ENCODE assay signal across 12 cellular contexts in genomic region chr21:29175408-29176147, GRCh38. TPM values are rescaled to one million over a fixed set of nuclear protein-coding genes. Genes with fewer than 3 reads are reported as not detected.
DNase-seq lines count a peak whose midpoint lies in the region; ATAC-seq and TF ChIP-seq lines count a peak whose summit lies in the region.
"Had no signal": no experiment of that assay in that cellular context is flagged by ENCODE, and none has a peak within 500 bp of the region (broad histone marks: within the 10 kb centered on the region; RNA-seq: fewer than 3 reads in every experiment).

No MANE protein-coding gene starts in this region.

- intact Hi-C loops in Caco-2 (cut with micrococcal nuclease; ENCODE audit: unreplicated experiment) = no loop called here

- no peaks in the 10 kb centered on the region for H3K9me3 ChIP-seq in Caco-2
- H3K9me3 ChIP-seq: testis had no signal

- H3K4me3 ChIP-seq in Caco-2 (ENCODE audit: low read depth, low read length) (no peak overlapping the region), coronary artery (peak overlapping the region; percentile 28)
- H3K4me3 ChIP-seq: testis had no signal

- no peaks in the 10 kb centered on the region for H3K27me3 Mint-ChIP-seq in Caco-2 (ENCODE audit: insufficient read depth, unreplicated experiment)

- H3K4me1 Mint-ChIP-seq in Caco-2 (ENCODE audit: low read depth, unreplicated experiment) = peaks cover 16% of the 10 kb centered on the region

- no peaks in the 10 kb centered on the region for H3K36me3 ChIP-seq in Caco-2 (ENCODE audit: control insufficient read depth, insufficient read depth, low read length)

- no peaks in the 10 kb centered on the region for H3K36me3 Mint-ChIP-seq in Caco-2 (ENCODE audit: insufficient read depth, unreplicated experiment)
- H3K36me3 Mint-ChIP-seq: WTC11 had no signal

- POLR2A ChIA-PET in Caco-2 (lab: Charles Lee) = interaction anchor here (0.7 kb wide), 1 partner anchor 56 kb away, joined by 6 read pairs; no protein-coding TSS in a partner anchor

- peak overlapping the region; percentile 79 for H3K27ac Mint-ChIP-seq in Caco-2 (ENCODE audit: unreplicated experiment)
- H3K27ac Mint-ChIP-seq: WTC11 had no signal

- H3K4me1 ChIP-seq in Caco-2 = peaks cover 34% of the 10 kb centered on the region
- H3K4me1 ChIP-seq: testis had no signal

- BruUV-seq in Caco-2 (replicated peaks; lab: Mats Ljungman, UMichigan) = no TSS peak

- ATAC-seq in activated CD4-positive, CD25-positive, alpha-beta regulatory T cell treated with anti-CD3 and anti-CD28 coated beads, Interleukin-2, amount 50 U/mL, for 24 hours = no peak
- ATAC-seq: WTC11 had no signal

- TF ChIP-seq CTCF in Caco-2 (IDR thresholded peaks at IDR 0.05; ENCODE audit: insufficient read depth in 1 of 2, low read depth in 1 of 2, low read length in 1 of 2, severe bottlenecking in 1 of 2, unreplicated experiment in 1 of 2) = no peak
- no peak for TF ChIP-seq CTCF in coronary artery (IDR thresholded peaks at IDR 0.05)

- H3K4me3 Mint-ChIP-seq in Caco-2 (ENCODE audit: unreplicated experiment) = no peak overlapping the region
- H3K4me3 Mint-ChIP-seq: WTC11 had no signal

- no peaks in the 10 kb centered on the region for H3K9me3 Mint-ChIP-seq in Caco-2 (ENCODE audit: unreplicated experiment)
- H3K9me3 Mint-ChIP-seq: WTC11 had no signal

- H3K27ac ChIP-seq in coronary artery = peak overlapping the region; percentile 5 to 81

- DNase-seq in Caco-2 (no peak), NCI-H1092 treated with DMSO at 0.1 percent for 48 hours (lab: John Stamatoyannopoulos, UW) (peak; percentile 26), coronary artery (ENCODE audit: low spot score) (no peak), mucosa of gallbladder (ENCODE audit: low spot score) (peak; percentile 60), 8988T (no peak), T-helper 9 cell (no peak), AG08396 (ENCODE audit: low spot score) (no peak)
- DNase-seq: activated naive CD4-positive, alpha-beta T cell treated with anti-CD3 and anti-CD28 coated beads, Interleukin-2, amount 50 U/mL, for 16 hours; stimulated activated CD4-positive, alpha-beta T cell treated with anti-CD3 and anti-CD28 coated beads, Interleukin-1b, Interleukin-23, amount 100 ng/mL, for 48 hours; testis had no signal

- H3K27me3 ChIP-seq in Caco-2 (replicated peaks; ENCODE audit: control insufficient read depth, insufficient read depth, low read length) = no peaks in the 10 kb centered on the region
- H3K27me3 ChIP-seq: testis had no signal

- CTCF ChIA-PET in Caco-2 (lab: Charles Lee) = no interaction called here

RNA-seq across cellular contexts. Expression of gene MAP3K7CL, which starts 45.1 kb away (rescaled TPM):
- total RNA-seq in Caco-2 (2022) (8.2 and 9.9 TPM in 2 replicates), mucosa of gallbladder (5.8 TPM)

Comparison
In these comparisons a context has a peak if more than half of its experiments do, and no peak if none do; other contexts are left out.
1. DNase-seq: peak in NCI-H1092 treated with DMSO at 0.1 percent for 48 hours (single experiment) and mucosa of gallbladder (single experiment); none in Caco-2 (0 of 2), coronary artery (single experiment), 8988T (single experiment), T-helper 9 cell (single experiment) and AG08396 (single experiment).